ENCODE assay signal across 1 cellular context in genomic region chr2:218659258-218659987, GRCh38.
TF ChIP-seq lines count a peak whose summit lies in the region.

A gene with protein sequence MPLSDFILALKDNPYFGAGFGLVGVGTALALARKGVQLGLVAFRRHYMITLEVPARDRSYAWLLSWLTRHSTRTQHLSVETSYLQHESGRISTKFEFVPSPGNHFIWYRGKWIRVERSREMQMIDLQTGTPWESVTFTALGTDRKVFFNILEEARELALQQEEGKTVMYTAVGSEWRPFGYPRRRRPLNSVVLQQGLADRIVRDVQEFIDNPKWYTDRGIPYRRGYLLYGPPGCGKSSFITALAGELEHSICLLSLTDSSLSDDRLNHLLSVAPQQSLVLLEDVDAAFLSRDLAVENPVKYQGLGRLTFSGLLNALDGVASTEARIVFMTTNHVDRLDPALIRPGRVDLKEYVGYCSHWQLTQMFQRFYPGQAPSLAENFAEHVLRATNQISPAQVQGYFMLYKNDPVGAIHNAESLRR (plus strand): TSS chr2:218659683. CDS start chr2:218660988, 1,305 bp downstream.
A gene with protein sequence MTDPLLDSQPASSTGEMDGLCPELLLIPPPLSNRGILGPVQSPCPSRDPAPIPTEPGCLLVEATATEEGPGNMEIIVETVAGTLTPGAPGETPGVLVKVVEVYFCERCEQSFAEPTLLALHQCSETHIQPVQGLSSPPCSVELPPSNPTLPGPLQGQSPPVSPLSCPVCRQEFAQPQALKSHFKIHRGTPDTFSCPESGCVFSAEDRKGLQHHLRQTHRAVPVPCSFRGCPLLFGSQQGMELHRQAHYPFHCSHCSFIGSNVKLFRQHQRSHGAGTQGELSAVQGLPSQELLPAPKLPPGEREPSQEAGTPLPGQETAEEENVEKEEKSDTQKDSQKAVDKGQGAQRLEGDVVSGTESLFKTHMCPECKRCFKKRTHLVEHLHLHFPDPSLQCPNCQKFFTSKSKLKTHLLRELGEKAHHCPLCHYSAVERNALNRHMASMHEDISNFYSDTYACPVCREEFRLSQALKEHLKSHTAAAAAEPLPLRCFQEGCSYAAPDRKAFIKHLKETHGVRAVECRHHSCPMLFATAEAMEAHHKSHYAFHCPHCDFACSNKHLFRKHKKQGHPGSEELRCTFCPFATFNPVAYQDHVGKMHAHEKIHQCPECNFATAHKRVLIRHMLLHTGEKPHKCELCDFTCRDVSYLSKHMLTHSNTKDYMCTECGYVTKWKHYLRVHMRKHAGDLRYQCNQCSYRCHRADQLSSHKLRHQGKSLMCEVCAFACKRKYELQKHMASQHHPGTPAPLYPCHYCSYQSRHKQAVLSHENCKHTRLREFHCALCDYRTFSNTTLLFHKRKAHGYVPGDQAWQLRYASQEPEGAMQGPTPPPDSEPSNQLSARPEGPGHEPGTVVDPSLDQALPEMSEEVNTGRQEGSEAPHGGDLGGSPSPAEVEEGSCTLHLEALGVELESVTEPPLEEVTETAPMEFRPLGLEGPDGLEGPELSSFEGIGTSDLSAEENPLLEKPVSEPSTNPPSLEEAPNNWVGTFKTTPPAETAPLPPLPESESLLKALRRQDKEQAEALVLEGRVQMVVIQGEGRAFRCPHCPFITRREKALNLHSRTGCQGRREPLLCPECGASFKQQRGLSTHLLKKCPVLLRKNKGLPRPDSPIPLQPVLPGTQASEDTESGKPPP (N-terminal part only) (minus strand): TSS chr2:218659623. CDS start chr2:218656429, 3,194 bp downstream.

TF ChIP-seq in GM12878, 131 proteins besides CTCF, POLR2A, EP300 and RAD21 (continued from another document and continues in another):
- TF ChIP-seq ZBTB11 (CRISPR knock-in tag; IDR thresholded peaks at IDR 0.05) (no peak), POLR2AphosphoS5 (IDR thresholded peaks at IDR 0.05; ENCODE audit: low read length) (peak; percentile 74), BMI1 (IDR thresholded peaks at IDR 0.05; ENCODE audit: borderline replicate concordance) (no peak), ETV6 (conservative IDR thresholded peaks at IDR 0.05 in 1 of 2, IDR thresholded peaks at IDR 0.05 in 1 of 2; ENCODE audit: borderline replicate concordance in 1 of 2, low read depth in 1 of 2) (0 out of 4 replicates have a peak, but pooled peaks of 1 of the 2 experiments have one; percentile 34), SIN3A (IDR thresholded peaks at IDR 0.05; ENCODE audit: low read depth, low read length) (0 out of 2 replicates have a peak, but pooled peaks have one; percentile 82), NR2C2 (IDR thresholded peaks at IDR 0.05; ENCODE audit: borderline replicate concordance, control insufficient read depth, insufficient read length, low read depth) (no peak), KAT2A (conservative IDR thresholded peaks at IDR 0.05; ENCODE audit: control insufficient read depth, low read depth, low read length) (no peak), MXI1 (IDR thresholded peaks at IDR 0.05; ENCODE audit: low read depth, low read length) (peak; percentile 97), ZNF384 (IDR thresholded peaks at IDR 0.05; ENCODE audit: borderline replicate concordance, low read depth, low read length) (no peak), SPI1 (IDR thresholded peaks at IDR 0.05; ENCODE audit: borderline replicate concordance, insufficient read depth, low read depth, low read length) (no peak), CBFB (IDR thresholded peaks at IDR 0.05; ENCODE audit: low read depth) (no peak; the same call in 1 of the 2 replicates), CBX5 (IDR thresholded peaks at IDR 0.05; ENCODE audit: low read depth) (no peak), EZH2 (IDR thresholded peaks at IDR 0.05; ENCODE audit: borderline replicate concordance, control insufficient read depth, low read depth, low read length) (no peak), ZNF274 (IDR thresholded peaks at IDR 0.05; ENCODE audit: insufficient read depth, insufficient read length) (no peak), CEBPB (IDR thresholded peaks at IDR 0.05; ENCODE audit: borderline replicate concordance in 1 of 2, low read depth in 2 of 2, low read length in 2 of 2) (no peak), KDM1A (IDR thresholded peaks at IDR 0.05; ENCODE audit: borderline replicate concordance) (no peak), PML (IDR thresholded peaks at IDR 0.05; ENCODE audit: low read length) (peak; percentile 69; the same call in 1 of the 2 replicates), NFXL1 (IDR thresholded peaks at IDR 0.05; ENCODE audit: borderline replicate concordance) (no peak), NKRF (conservative IDR thresholded peaks at IDR 0.05) (peak; percentile 77; the same call in 1 of the 2 replicates), ZZZ3 (IDR thresholded peaks at IDR 0.05; ENCODE audit: control insufficient read depth, insufficient read length, low read depth) (no peak), E2F8 (IDR thresholded peaks at IDR 0.05; ENCODE audit: low read depth, partially characterized antibody) (peak; percentile 92)
- TF ChIP-seq, protein P1, sequence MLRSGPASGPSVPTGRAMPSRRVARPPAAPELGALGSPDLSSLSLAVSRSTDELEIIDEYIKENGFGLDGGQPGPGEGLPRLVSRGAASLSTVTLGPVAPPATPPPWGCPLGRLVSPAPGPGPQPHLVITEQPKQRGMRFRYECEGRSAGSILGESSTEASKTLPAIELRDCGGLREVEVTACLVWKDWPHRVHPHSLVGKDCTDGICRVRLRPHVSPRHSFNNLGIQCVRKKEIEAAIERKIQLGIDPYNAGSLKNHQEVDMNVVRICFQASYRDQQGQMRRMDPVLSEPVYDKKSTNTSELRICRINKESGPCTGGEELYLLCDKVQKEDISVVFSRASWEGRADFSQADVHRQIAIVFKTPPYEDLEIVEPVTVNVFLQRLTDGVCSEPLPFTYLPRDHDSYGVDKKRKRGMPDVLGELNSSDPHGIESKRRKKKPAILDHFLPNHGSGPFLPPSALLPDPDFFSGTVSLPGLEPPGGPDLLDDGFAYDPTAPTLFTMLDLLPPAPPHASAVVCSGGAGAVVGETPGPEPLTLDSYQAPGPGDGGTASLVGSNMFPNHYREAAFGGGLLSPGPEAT (IDR thresholded peaks at IDR 0.05; ENCODE audit: low read depth), result peak; percentile 82
- TF ChIP-seq, protein P2, sequence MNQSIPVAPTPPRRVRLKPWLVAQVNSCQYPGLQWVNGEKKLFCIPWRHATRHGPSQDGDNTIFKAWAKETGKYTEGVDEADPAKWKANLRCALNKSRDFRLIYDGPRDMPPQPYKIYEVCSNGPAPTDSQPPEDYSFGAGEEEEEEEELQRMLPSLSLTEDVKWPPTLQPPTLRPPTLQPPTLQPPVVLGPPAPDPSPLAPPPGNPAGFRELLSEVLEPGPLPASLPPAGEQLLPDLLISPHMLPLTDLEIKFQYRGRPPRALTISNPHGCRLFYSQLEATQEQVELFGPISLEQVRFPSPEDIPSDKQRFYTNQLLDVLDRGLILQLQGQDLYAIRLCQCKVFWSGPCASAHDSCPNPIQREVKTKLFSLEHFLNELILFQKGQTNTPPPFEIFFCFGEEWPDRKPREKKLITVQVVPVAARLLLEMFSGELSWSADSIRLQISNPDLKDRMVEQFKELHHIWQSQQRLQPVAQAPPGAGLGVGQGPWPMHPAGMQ (IDR thresholded peaks at IDR 0.05; ENCODE audit: borderline replicate concordance), result no peak
- TF ChIP-seq, protein P3, sequence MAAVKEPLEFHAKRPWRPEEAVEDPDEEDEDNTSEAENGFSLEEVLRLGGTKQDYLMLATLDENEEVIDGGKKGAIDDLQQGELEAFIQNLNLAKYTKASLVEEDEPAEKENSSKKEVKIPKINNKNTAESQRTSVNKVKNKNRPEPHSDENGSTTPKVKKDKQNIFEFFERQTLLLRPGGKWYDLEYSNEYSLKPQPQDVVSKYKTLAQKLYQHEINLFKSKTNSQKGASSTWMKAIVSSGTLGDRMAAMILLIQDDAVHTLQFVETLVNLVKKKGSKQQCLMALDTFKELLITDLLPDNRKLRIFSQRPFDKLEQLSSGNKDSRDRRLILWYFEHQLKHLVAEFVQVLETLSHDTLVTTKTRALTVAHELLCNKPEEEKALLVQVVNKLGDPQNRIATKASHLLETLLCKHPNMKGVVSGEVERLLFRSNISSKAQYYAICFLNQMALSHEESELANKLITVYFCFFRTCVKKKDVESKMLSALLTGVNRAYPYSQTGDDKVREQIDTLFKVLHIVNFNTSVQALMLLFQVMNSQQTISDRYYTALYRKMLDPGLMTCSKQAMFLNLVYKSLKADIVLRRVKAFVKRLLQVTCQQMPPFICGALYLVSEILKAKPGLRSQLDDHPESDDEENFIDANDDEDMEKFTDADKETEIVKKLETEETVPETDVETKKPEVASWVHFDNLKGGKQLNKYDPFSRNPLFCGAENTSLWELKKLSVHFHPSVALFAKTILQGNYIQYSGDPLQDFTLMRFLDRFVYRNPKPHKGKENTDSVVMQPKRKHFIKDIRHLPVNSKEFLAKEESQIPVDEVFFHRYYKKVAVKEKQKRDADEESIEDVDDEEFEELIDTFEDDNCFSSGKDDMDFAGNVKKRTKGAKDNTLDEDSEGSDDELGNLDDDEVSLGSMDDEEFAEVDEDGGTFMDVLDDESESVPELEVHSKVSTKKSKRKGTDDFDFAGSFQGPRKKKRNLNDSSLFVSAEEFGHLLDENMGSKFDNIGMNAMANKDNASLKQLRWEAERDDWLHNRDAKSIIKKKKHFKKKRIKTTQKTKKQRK (IDR thresholded peaks at IDR 0.05; ENCODE audit: low read depth, low read length), result no peak
- TF ChIP-seq, protein P4, sequence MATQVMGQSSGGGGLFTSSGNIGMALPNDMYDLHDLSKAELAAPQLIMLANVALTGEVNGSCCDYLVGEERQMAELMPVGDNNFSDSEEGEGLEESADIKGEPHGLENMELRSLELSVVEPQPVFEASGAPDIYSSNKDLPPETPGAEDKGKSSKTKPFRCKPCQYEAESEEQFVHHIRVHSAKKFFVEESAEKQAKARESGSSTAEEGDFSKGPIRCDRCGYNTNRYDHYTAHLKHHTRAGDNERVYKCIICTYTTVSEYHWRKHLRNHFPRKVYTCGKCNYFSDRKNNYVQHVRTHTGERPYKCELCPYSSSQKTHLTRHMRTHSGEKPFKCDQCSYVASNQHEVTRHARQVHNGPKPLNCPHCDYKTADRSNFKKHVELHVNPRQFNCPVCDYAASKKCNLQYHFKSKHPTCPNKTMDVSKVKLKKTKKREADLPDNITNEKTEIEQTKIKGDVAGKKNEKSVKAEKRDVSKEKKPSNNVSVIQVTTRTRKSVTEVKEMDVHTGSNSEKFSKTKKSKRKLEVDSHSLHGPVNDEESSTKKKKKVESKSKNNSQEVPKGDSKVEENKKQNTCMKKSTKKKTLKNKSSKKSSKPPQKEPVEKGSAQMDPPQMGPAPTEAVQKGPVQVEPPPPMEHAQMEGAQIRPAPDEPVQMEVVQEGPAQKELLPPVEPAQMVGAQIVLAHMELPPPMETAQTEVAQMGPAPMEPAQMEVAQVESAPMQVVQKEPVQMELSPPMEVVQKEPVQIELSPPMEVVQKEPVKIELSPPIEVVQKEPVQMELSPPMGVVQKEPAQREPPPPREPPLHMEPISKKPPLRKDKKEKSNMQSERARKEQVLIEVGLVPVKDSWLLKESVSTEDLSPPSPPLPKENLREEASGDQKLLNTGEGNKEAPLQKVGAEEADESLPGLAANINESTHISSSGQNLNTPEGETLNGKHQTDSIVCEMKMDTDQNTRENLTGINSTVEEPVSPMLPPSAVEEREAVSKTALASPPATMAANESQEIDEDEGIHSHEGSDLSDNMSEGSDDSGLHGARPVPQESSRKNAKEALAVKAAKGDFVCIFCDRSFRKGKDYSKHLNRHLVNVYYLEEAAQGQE (IDR thresholded peaks at IDR 0.05; ENCODE audit: low read depth, low read length), result no peak
